ENCODE assay signal across 1 cellular context in genomic region chr6:156933201-156934053, GRCh38.
TF ChIP-seq lines count a peak whose summit lies in the region.

No MANE protein-coding gene starts in this region.

TF ChIP-seq in HepG2, 621 proteins besides CTCF, POLR2A, EP300 and RAD21 (continued from another document and continues in another):
- TF ChIP-seq ARNTL (CRISPR knock-in tag; IDR thresholded peaks at IDR 0.05): peak; percentile 87
- peak; percentile 44; the same call in 1 of the 2 replicates for TF ChIP-seq NR2F2 (IDR thresholded peaks at IDR 0.05; ENCODE audit: borderline replicate concordance, low read depth)
- TF ChIP-seq FOXK2 (IDR thresholded peaks at IDR 0.05): peak; percentile 66; the same call in 1 of the 2 replicates
- peak; percentile 99 for TF ChIP-seq SOX5 (CRISPR knock-in tag; IDR thresholded peaks at IDR 0.05; ENCODE audit: borderline replicate concordance)
- peak; percentile 90 for TF ChIP-seq MAX (IDR thresholded peaks at IDR 0.05)
- TF ChIP-seq SIX4 (CRISPR knock-in tag; IDR thresholded peaks at IDR 0.05): no peak
- TF ChIP-seq STAG1 (CRISPR knock-in tag; IDR thresholded peaks at IDR 0.05): peak; percentile 38
- TF ChIP-seq ZSCAN21 (CRISPR knock-in tag; IDR thresholded peaks at IDR 0.05; ENCODE audit: borderline replicate concordance): no peak
- peak; percentile 82; the same call in 1 of the 2 replicates for TF ChIP-seq ZKSCAN8 (CRISPR knock-in tag; IDR thresholded peaks at IDR 0.05; ENCODE audit: borderline replicate concordance)
- peak; percentile 71; the same call in 1 of the 2 replicates for TF ChIP-seq KMT2B (CRISPR knock-in tag; IDR thresholded peaks at IDR 0.05)
- TF ChIP-seq ZNF335 (CRISPR knock-in tag; IDR thresholded peaks at IDR 0.05): peak; percentile 57; the same call in 1 of the 2 replicates
- TF ChIP-seq MIXL1 (CRISPR knock-in tag; IDR thresholded peaks at IDR 0.05): peak; percentile 72
- TF ChIP-seq E2F5 (CRISPR knock-in tag; conservative IDR thresholded peaks at IDR 0.05): no peak
- peak; percentile 85 for TF ChIP-seq MLX (CRISPR knock-in tag; IDR thresholded peaks at IDR 0.05)
- peak; percentile 48; the same call in 1 of the 2 replicates for TF ChIP-seq TGIF2 (CRISPR knock-in tag; IDR thresholded peaks at IDR 0.05)
- peak; percentile 88 for TF ChIP-seq ARID5B (CRISPR knock-in tag; IDR thresholded peaks at IDR 0.05)
- no peak for TF ChIP-seq MZF1 (CRISPR knock-in tag; IDR thresholded peaks at IDR 0.05; ENCODE audit: borderline replicate concordance)
- TF ChIP-seq AGO1 (IDR thresholded peaks at IDR 0.05; ENCODE audit: low read depth, low read length, poor library complexity, severe bottlenecking): no peak
- peak; percentile 77; the same call in 1 of the 2 replicates for TF ChIP-seq ARID4A (CRISPR knock-in tag; IDR thresholded peaks at IDR 0.05; ENCODE audit: borderline replicate concordance)
- TF ChIP-seq UBTF (CRISPR knock-in tag; IDR thresholded peaks at IDR 0.05): peak; percentile 37; the same call in 1 of the 2 replicates
- 0 out of 2 replicates have a peak, but pooled peaks have one; percentile 28 for TF ChIP-seq HNF1B (CRISPR knock-in tag; IDR thresholded peaks at IDR 0.05)
- TF ChIP-seq BCL6 (CRISPR knock-in tag; IDR thresholded peaks at IDR 0.05): peak; percentile 58
- no peak for TF ChIP-seq TERF1 (CRISPR knock-in tag; IDR thresholded peaks at IDR 0.05)
- TF ChIP-seq ZNF44 (CRISPR knock-in tag; IDR thresholded peaks at IDR 0.05): 0 out of 2 replicates have a peak, but pooled peaks have one; percentile 65
- 0 out of 2 replicates have a peak, but pooled peaks have one; percentile 26 for TF ChIP-seq BORCS8-MEF2B (CRISPR knock-in tag; IDR thresholded peaks at IDR 0.05)
- TF ChIP-seq ZNF329 (CRISPR knock-in tag; IDR thresholded peaks at IDR 0.05; ENCODE audit: low read depth): no peak
- peak; percentile 67; the same call in 1 of the 2 replicates for TF ChIP-seq KDM4B (CRISPR knock-in tag; IDR thresholded peaks at IDR 0.05)
- TF ChIP-seq ZNF282 (IDR thresholded peaks at IDR 0.05; ENCODE audit: partially characterized antibody): no peak
- TF ChIP-seq NR1H2 (CRISPR knock-in tag; IDR thresholded peaks at IDR 0.05; ENCODE audit: borderline replicate concordance, low read depth): no peak
- TF ChIP-seq ZBTB44 (CRISPR knock-in tag; IDR thresholded peaks at IDR 0.05): no peak
- no peak for TF ChIP-seq TAF1 (CRISPR knock-in tag; IDR thresholded peaks at IDR 0.05)
- TF ChIP-seq HOMEZ (CRISPR knock-in tag; IDR thresholded peaks at IDR 0.05; ENCODE audit: low read depth): peak; percentile 71; the same call in 1 of the 2 replicates
- peak; percentile 66; the same call in 1 of the 2 replicates for TF ChIP-seq HDAC1 (CRISPR knock-in tag; IDR thresholded peaks at IDR 0.05)
- TF ChIP-seq EED (CRISPR knock-in tag; IDR thresholded peaks at IDR 0.05): no peak
- TF ChIP-seq TARDBP (CRISPR knock-in tag; IDR thresholded peaks at IDR 0.05): peak; percentile 59; the same call in 1 of the 2 replicates
- no peak for TF ChIP-seq TCF7L2 (IDR thresholded peaks at IDR 0.05; ENCODE audit: low read depth, low read length)
- 0 out of 2 replicates have a peak, but pooled peaks have one; percentile 23 for TF ChIP-seq ZNF614 (CRISPR knock-in tag; IDR thresholded peaks at IDR 0.05; ENCODE audit: borderline replicate concordance)
- peak; percentile 67 for TF ChIP-seq POGK (CRISPR knock-in tag; conservative IDR thresholded peaks at IDR 0.05)
- TF ChIP-seq DNMT3B (CRISPR knock-in tag; conservative IDR thresholded peaks at IDR 0.05): 0 out of 2 replicates have a peak, but pooled peaks have one; percentile 36
